ENCODE assay signal across 11 cellular contexts in genomic region chr9:107711528-107711927, GRCh38.
A peak's percentile ranks its signal among the peaks of the same experiment; 100 is the strongest.
DNase-seq lines count a peak whose midpoint lies in the region; TF ChIP-seq lines count a peak whose summit lies in the region.
"Had no signal": no experiment of that assay in that cellular context is flagged by ENCODE, and none has a peak within 500 bp of the region (broad histone marks: within the 10 kb centered on the region; RNA-seq: fewer than 3 reads in every experiment).

No MANE protein-coding gene starts in this region.

- H3K36me3 Mint-ChIP-seq in neural progenitor cell = no peaks in the 10 kb centered on the region

- H3K4me1 ChIP-seq in SK-N-SH (ENCODE audit: control insufficient read depth in 1 of 2, insufficient read depth in 2 of 2, low read depth in 1 of 2, low read length in 1 of 2) (peaks cover 0 to 18% of the 10 kb centered on the region in 2 experiments; a peak in 2 of 4 replicates), neural progenitor cell (no peaks in the 10 kb centered on the region)
- H3K4me1 ChIP-seq: prostate gland had no signal

- in situ Hi-C loops in GM13976 (cut with MboI; ENCODE audit: low sequenced_read_pairs, unreplicated experiment) = no loop called here

- H3K9me2 ChIP-seq in SK-N-SH = no peaks in the 10 kb centered on the region

- H3K4me2 ChIP-seq in SK-N-SH = peak overlapping the region; percentile 42; the same call in 1 of the 2 replicates
- no peak overlapping the region for H3K4me2 ChIP-seq in neural progenitor cell
- H3K4me2 ChIP-seq: GM23338 had no signal

- peaks cover 3% of the 10 kb centered on the region for H3K4me1 Mint-ChIP-seq in neural progenitor cell
- H3K4me1 Mint-ChIP-seq: GM23338 had no signal

- H3K4me3 ChIP-seq in AG04449 (ENCODE audit: low read depth, low read length) (no peak overlapping the region), SK-N-SH (ENCODE audit: low read depth in 2 of 2, low read length in 1 of 2) (no peak overlapping the region), neural progenitor cell (no peak overlapping the region)
- H3K4me3 ChIP-seq: GM23338, prostate gland had no signal

- H3K36me3 ChIP-seq in SK-N-SH (replicated peaks in 1 of 2; ENCODE audit: control insufficient read depth in 1 of 2, insufficient read depth in 2 of 2, low read length in 1 of 2) (no peaks in the 10 kb centered on the region), neural progenitor cell (no peaks in the 10 kb centered on the region)
- H3K36me3 ChIP-seq: prostate gland had no signal

- H3F3A ChIP-seq in SK-N-SH (replicated peaks; ENCODE audit: insufficient read depth) = peaks cover 7% of the 10 kb centered on the region
- no peaks in the 10 kb centered on the region for H3F3A ChIP-seq in neural progenitor cell (ENCODE audit: low read depth)

- TF ChIP-seq RAD21 in SK-N-SH (IDR thresholded peaks at IDR 0.05; ENCODE audit: low read length) = no peak

- POLR2A ChIA-PET in AG04449 (lab: Yijun Ruan, JAX) = no interaction called here
- POLR2A ChIA-PET in SK-N-SH (lab: Yijun Ruan, JAX) = no interaction called here

- H2AFZ ChIP-seq in SK-N-SH (ENCODE audit: low read depth) (peak overlapping the region; percentile 43; the same call in 1 of the 2 replicates), neural progenitor cell (replicated peaks) (no peak overlapping the region)
- H2AFZ ChIP-seq: GM23338 had no signal

- H3K79me2 ChIP-seq in SK-N-SH (ENCODE audit: insufficient read depth) (no peaks in the 10 kb centered on the region), neural progenitor cell (ENCODE audit: low read depth) (no peaks in the 10 kb centered on the region)

- TF ChIP-seq EP300 in SK-N-SH (IDR thresholded peaks at IDR 0.05; ENCODE audit: borderline replicate concordance in 1 of 2, low read depth in 1 of 2, low read length in 1 of 2) = peak in 1 of 2 experiments; percentile 81; a peak in 1 of 4 replicates

- H3K9ac ChIP-seq in SK-N-SH (no peak overlapping the region), neural progenitor cell (no peak overlapping the region)

- peak; percentile 65 for DNase-seq in AG04449 (ENCODE audit: low read depth, low spot score)
- DNase-seq in HT-29 (ENCODE audit: low spot score) = peak; percentile 92
- DNase-seq in SK-N-SH = peak; percentile 25
- DNase-seq in glomerular visceral epithelial cell (ENCODE audit: extremely low spot score) = peak; percentile 97
- DNase-seq in GM13976 (ENCODE audit: low spot score) = no peak
- DNase-seq in central memory CD4-positive, alpha-beta T cell = no peak
- DNase-seq in DMS79 treated with DMSO at 0.1 percent for 48 hours (lab: John Stamatoyannopoulos, UW) = no peak
- DNase-seq in neural progenitor cell (ENCODE audit: low spot score) = no peak
- DNase-seq: NCI-H1930 had no signal

- no peak overlapping the region for H3K27ac ChIP-seq in SK-N-SH (ENCODE audit: low read depth in 2 of 2, low read length in 1 of 2)
- no peak overlapping the region for H3K27ac ChIP-seq in neural progenitor cell
- H3K27ac ChIP-seq: prostate gland had no signal

- H4K20me1 ChIP-seq in SK-N-SH (ENCODE audit: insufficient read depth) (no peaks in the 10 kb centered on the region), neural progenitor cell (ENCODE audit: low read depth) (no peaks in the 10 kb centered on the region)

- H3K27ac Mint-ChIP-seq in neural progenitor cell = no peak overlapping the region
- H3K27ac Mint-ChIP-seq: GM23338 had no signal

- 2% methylated on average over 6 of the region's 6 CpGs for WGBS in SK-N-SH (ENCODE audit: low lambda C conversion rate)

- no peaks in the 10 kb centered on the region for H3K27me3 ChIP-seq in SK-N-SH (ENCODE audit: insufficient read depth)
- no peaks in the 10 kb centered on the region for H3K27me3 ChIP-seq in neural progenitor cell

- no peak overlapping the region for H3K4me3 Mint-ChIP-seq in neural progenitor cell
- H3K4me3 Mint-ChIP-seq: GM23338 had no signal

- no peaks in the 10 kb centered on the region for H3K9me3 ChIP-seq in SK-N-SH
- no peaks in the 10 kb centered on the region for H3K9me3 ChIP-seq in neural progenitor cell (ENCODE audit: low read depth)
- H3K9me3 ChIP-seq: prostate gland had no signal

- TF ChIP-seq CTCF in AG04449 (IDR thresholded peaks at IDR 0.05; ENCODE audit: insufficient read depth, low read length, missing control alignments) = no peak
- TF ChIP-seq CTCF in SK-N-SH (IDR thresholded peaks at IDR 0.05) = no peak
- no peak for TF ChIP-seq CTCF in GM13976 (IDR thresholded peaks at IDR 0.05; ENCODE audit: borderline replicate concordance, control extremely low read depth, extremely low read depth, insufficient read depth, missing control alignments)
- no peak for TF ChIP-seq CTCF in neural progenitor cell (IDR thresholded peaks at IDR 0.05)

- H3K27me3 Mint-ChIP-seq in neural progenitor cell (ENCODE audit: insufficient read depth, low read depth) = peaks cover 3% of the 10 kb centered on the region

- CTCF ChIA-PET in AG04449 (lab: Yijun Ruan, JAX) (no interaction called here), SK-N-SH (lab: Yijun Ruan, JAX) (no interaction called here)

- peaks cover 3% of the 10 kb centered on the region for H3K9me3 Mint-ChIP-seq in neural progenitor cell
- H3K9me3 Mint-ChIP-seq: GM23338 had no signal

TF ChIP-seq in SK-N-SH, 30 proteins besides CTCF, POLR2A, EP300 and RAD21 (continues in another document):
- TF ChIP-seq JUND (IDR thresholded peaks at IDR 0.05) = peak; percentile 90
- TF ChIP-seq ELF1 (IDR thresholded peaks at IDR 0.05) = peak; percentile 72
- TF ChIP-seq IRF3 (IDR thresholded peaks at IDR 0.05; ENCODE audit: low read depth, low read length) = no peak
- TF ChIP-seq, protein P1, sequence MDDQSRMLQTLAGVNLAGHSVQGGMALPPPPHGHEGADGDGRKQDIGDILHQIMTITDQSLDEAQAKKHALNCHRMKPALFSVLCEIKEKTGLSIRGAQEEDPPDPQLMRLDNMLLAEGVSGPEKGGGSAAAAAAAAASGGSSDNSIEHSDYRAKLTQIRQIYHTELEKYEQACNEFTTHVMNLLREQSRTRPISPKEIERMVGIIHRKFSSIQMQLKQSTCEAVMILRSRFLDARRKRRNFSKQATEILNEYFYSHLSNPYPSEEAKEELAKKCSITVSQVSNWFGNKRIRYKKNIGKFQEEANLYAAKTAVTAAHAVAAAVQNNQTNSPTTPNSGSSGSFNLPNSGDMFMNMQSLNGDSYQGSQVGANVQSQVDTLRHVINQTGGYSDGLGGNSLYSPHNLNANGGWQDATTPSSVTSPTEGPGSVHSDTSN (IDR thresholded peaks at IDR 0.05) = peak; percentile 65
- TF ChIP-seq POLR2AphosphoS5 (IDR thresholded peaks at IDR 0.05; ENCODE audit: low read depth, low read length) = 0 out of 2 replicates have a peak, but pooled peaks have one; percentile 47
- TF ChIP-seq EZH2phosphoT487 (IDR thresholded peaks at IDR 0.05; ENCODE audit: borderline replicate concordance, low read depth) = no peak
- TF ChIP-seq MXI1 (IDR thresholded peaks at IDR 0.05; ENCODE audit: low read depth, low read length) = no peak
- no peak for TF ChIP-seq TAF1 (IDR thresholded peaks at IDR 0.05; ENCODE audit: borderline replicate concordance, low read depth, low read length)
- no peak for TF ChIP-seq MEF2A (IDR thresholded peaks at IDR 0.05; ENCODE audit: borderline replicate concordance, low read depth)
- TF ChIP-seq REST (IDR thresholded peaks at IDR 0.05; ENCODE audit: low read depth, low read length) = no peak

Comparison
In these comparisons a context has a peak if more than half of its experiments do, and no peak if none do; other contexts are left out.
1. DNase-seq: peak in AG04449 (single experiment), HT-29 (single experiment), SK-N-SH (single experiment) and glomerular visceral epithelial cell (single experiment); none in GM13976 (single experiment), central memory CD4-positive, alpha-beta T cell (single experiment), DMS79 treated with DMSO at 0.1 percent for 48 hours (single experiment) and neural progenitor cell (single experiment).